ENCODE assay signal across 8 cellular contexts in genomic region chr1:23019851-23020625, GRCh38. TPM values are rescaled to one million over a fixed set of nuclear protein-coding genes. Genes with fewer than 3 reads are reported as not detected.
A peak's percentile ranks its signal among the peaks of the same experiment; 100 is the strongest.
DNase-seq lines count a peak whose midpoint lies in the region; ATAC-seq and TF ChIP-seq lines count a peak whose summit lies in the region.

No MANE protein-coding gene starts in this region.

- TSS peak; percentile 75 for BruUV-seq in HCT116 (replicated peaks; lab: Mats Ljungman, UMichigan)

- no peak for TF ChIP-seq POLR2A in HCT116 (IDR thresholded peaks at IDR 0.05; ENCODE audit: borderline replicate concordance, extremely low read depth, insufficient read depth, insufficient read length)
- TF ChIP-seq POLR2A in erythroblast (IDR thresholded peaks at IDR 0.05; ENCODE audit: low read length), result no peak

- H3K9ac ChIP-seq in HCT116 (ENCODE audit: low read length) (peak overlapping the region; percentile 96), mucosa of stomach (ENCODE audit: low read length) (peak overlapping the region; percentile 85)

- TF ChIP-seq RAD21 in HCT116 (IDR thresholded peaks at IDR 0.05; ENCODE audit: low read depth), result no peak

- POLR2A ChIA-PET in HCT116 (lab: Charles Lee), result interaction anchor here (0.6 kb wide), 1 partner anchor 50 kb away, joined by 3 read pairs; no protein-coding TSS in a partner anchor

- peaks cover 61% of the 10 kb centered on the region for H3K79me2 ChIP-seq in HCT116 (ENCODE audit: insufficient read depth, low read length)

- CTCF ChIA-PET in HCT116 (lab: Charles Lee), result no interaction called here

- no peaks in the 10 kb centered on the region for H3K9me3 ChIP-seq in HCT116 (ENCODE audit: control insufficient read depth in 1 of 2, insufficient read depth in 1 of 2, low read depth in 1 of 2, low read length in 2 of 2)
- no peaks in the 10 kb centered on the region for H3K9me3 ChIP-seq in mucosa of stomach (ENCODE audit: control insufficient read depth, low read length)
- no peaks in the 10 kb centered on the region for H3K9me3 ChIP-seq in thoracic aorta

- no peaks in the 10 kb centered on the region for H3K9me2 ChIP-seq in HCT116 (ENCODE audit: insufficient read depth)

- H3K27me3 ChIP-seq in HCT116 (ENCODE audit: insufficient read depth, low read length) (no peaks in the 10 kb centered on the region), mucosa of stomach (ENCODE audit: control insufficient read depth, insufficient read depth, low read length) (no peaks in the 10 kb centered on the region), thoracic aorta (replicated peaks; ENCODE audit: insufficient read depth) (no peaks in the 10 kb centered on the region)

- H3K27ac ChIP-seq in HCT116 (ENCODE audit: low read depth, low read length), result peak overlapping the region; percentile 90
- H3K27ac ChIP-seq in thoracic aorta, result peak overlapping the region; percentile 57 to 71

- intact Hi-C loops in HCT116 (cut with micrococcal nuclease), result no loop called here

- TF ChIP-seq CTCF in GM12865 (IDR thresholded peaks at IDR 0.05; ENCODE audit: insufficient read depth, low read depth, low read length, missing control alignments) (no peak), HCT116 (IDR thresholded peaks at IDR 0.05 in 2 of 3, conservative IDR thresholded peaks at IDR 0.05 in 1 of 3; ENCODE audit: borderline replicate concordance in 1 of 3, insufficient read depth in 1 of 3, low read depth in 2 of 3, low read length in 2 of 3) (no peak), thoracic aorta (IDR thresholded peaks at IDR 0.05) (no peak)

- H4K20me1 ChIP-seq in HCT116 (ENCODE audit: insufficient read depth), result peaks cover 23% of the 10 kb centered on the region; the same call in 1 of the 2 replicates

- no peaks in the 10 kb centered on the region; a peak in 1 of 4 replicates for H3K36me3 ChIP-seq in HCT116 (ENCODE audit: control insufficient read depth in 1 of 2, insufficient read depth in 2 of 2, low read length in 2 of 2)
- no peaks in the 10 kb centered on the region for H3K36me3 ChIP-seq in mucosa of stomach (ENCODE audit: control insufficient read depth, insufficient read depth, low read length)
- H3K36me3 ChIP-seq in thoracic aorta, result no peaks in the 10 kb centered on the region

- H3K4me1 ChIP-seq in HCT116 (ENCODE audit: control insufficient read depth in 1 of 2, insufficient read depth in 2 of 2, low read length in 2 of 2), result peaks cover 7 to 28% of the 10 kb centered on the region in 2 experiments; a peak in 3 of 4 replicates
- H3K4me1 ChIP-seq in mucosa of stomach (ENCODE audit: control insufficient read depth, insufficient read depth, low read length), result no peaks in the 10 kb centered on the region
- H3K4me1 ChIP-seq in thoracic aorta (ENCODE audit: control insufficient read depth in 1 of 2, low read depth in 2 of 2), result peaks cover 9 to 12% of the 10 kb centered on the region in 2 donors

- ATAC-seq in HCT116 (peak; percentile 12), thoracic aorta (ENCODE audit: insufficient number of reproducible peaks, low FRiP score, low read depth) (no peak)

- RAD21 ChIA-PET in HCT116 (lab: Charles Lee; ENCODE audit: low non-redundant PET in 1 of 2, low total read pairs in 2 of 2, uncharacterized antibody in 2 of 2, unreplicated experiment in 2 of 2), result no interaction called here

- peak; percentile 56 for DNase-seq in GM12865 (ENCODE audit: low read depth)
- no peak for DNase-seq in HCT116 (ENCODE audit: low read depth, low spot score)
- DNase-seq in NCI-H1092 (lab: John Stamatoyannopoulos, UW), result peak; percentile 51
- peak; percentile 63 for DNase-seq in activated CD8-positive, alpha-beta memory T cell treated with anti-CD3 and anti-CD28 coated beads, Interleukin-2, amount 50 U/mL, for 48 hours
- peak; percentile 74 to 79 for DNase-seq in erythroblast (lab: John Stamatoyannopoulos, UW)
- DNase-seq in thoracic aorta (ENCODE audit: low spot score), result no peak
- DNase-seq in cerebellar nuclear complex (lab: John Stamatoyannopoulos, UW), result no peak

- H2AFZ ChIP-seq in HCT116 (ENCODE audit: low read depth, low read length, poor library complexity, severe bottlenecking), result no peak overlapping the region

- peak overlapping the region; percentile 88 for H3K4me3 ChIP-seq in GM12865 (ENCODE audit: low read depth, low read length)
- peak overlapping the region; percentile 89 to 92 for H3K4me3 ChIP-seq in HCT116 (replicated peaks in 1 of 2; ENCODE audit: low read depth in 1 of 2, low read length in 2 of 2)
- H3K4me3 ChIP-seq in mucosa of stomach (ENCODE audit: low read length), result peak overlapping the region; percentile 83
- H3K4me3 ChIP-seq in thoracic aorta, result peak overlapping the region; percentile 93

- H3K4me2 ChIP-seq in HCT116 (ENCODE audit: low read length), result peak overlapping the region; percentile 83

TF ChIP-seq in HCT116, 20 proteins besides CTCF, POLR2A, EP300 and RAD21:
- TF ChIP-seq ZFX (IDR thresholded peaks at IDR 0.05) (peak; percentile 87), EZH2 (IDR thresholded peaks at IDR 0.05) (no peak)
TF ChIP-seq in HCT116: peak in this region for 1.

RNA-seq across cellular contexts. Expression of gene KDM1A, which starts 0.8 kb away (rescaled TPM):
- total RNA-seq in HCT116 (2021; ENCODE audit: unreplicated experiment) (162 TPM), thoracic aorta (10 to 100 TPM; 23.4 to 44.1 TPM)
- polyA plus RNA-seq in HCT116 (2012), result 87.6 and 117 TPM in 2 replicates

RNA-seq across cellular contexts. Expression of gene TEX46, which starts 4.4 kb away (rescaled TPM):
- total RNA-seq in HCT116 (2021; ENCODE audit: unreplicated experiment) (1.0 TPM), thoracic aorta (not detected)
- 0.34 TPM in 1 of 2 replicates, not detected in the other for polyA plus RNA-seq in HCT116 (2012)

RNA-seq across cellular contexts. Expression of gene LACTBL1, which starts 47.4 kb away (rescaled TPM):
- total RNA-seq in HCT116 (2021; ENCODE audit: unreplicated experiment) (not detected), thoracic aorta (not detected)
- not detected in 2 replicates for polyA plus RNA-seq in HCT116 (2012)

Comparison
In these comparisons a context has a peak if more than half of its experiments do, and no peak if none do; other contexts are left out.
1. DNase-seq: peak in GM12865 (single experiment), NCI-H1092 (single experiment), activated CD8-positive, alpha-beta memory T cell treated with anti-CD3 and anti-CD28 coated beads, Interleukin-2, amount 50 U/mL, for 48 hours (single experiment) and erythroblast (2 of 2); none in HCT116 (single experiment), thoracic aorta (single experiment) and cerebellar nuclear complex (0 of 2).
2. Peak in every context shown above with its lines, with median percentiles within 50 percentile points of each other: H3K4me3 ChIP-seq.